In genomic region chr1:200624679-200625335, GRCh38 we compare ENCODE assay signal across 13 cellular contexts. TPM values are rescaled to one million over a fixed set of nuclear protein-coding genes. Genes with fewer than 3 reads are reported as not detected.
DNase-seq lines count a peak whose midpoint lies in the region; ATAC-seq and TF ChIP-seq lines count a peak whose summit lies in the region.
"Had no signal": no experiment of that assay in that cellular context is flagged by ENCODE, and none has a peak within 500 bp of the region (broad histone marks: within the 10 kb centered on the region; RNA-seq: fewer than 3 reads in every experiment).

No MANE protein-coding gene starts in this region.

- H3K79me2 ChIP-seq in OCI-LY3 (ENCODE audit: low read length) = peaks cover 4% of the 10 kb centered on the region; the same call in 1 of the 2 replicates

- H3K4me1 ChIP-seq in OCI-LY3 (ENCODE audit: low read length) (peaks cover 61% of the 10 kb centered on the region), endodermal cell (ENCODE audit: control insufficient read depth, insufficient read depth, low read length) (no peaks in the 10 kb centered on the region)

- no peak overlapping the region for H2AFZ ChIP-seq in OCI-LY3 (ENCODE audit: low read depth, low read length)

- DNase-seq in activated T-cell treated with anti-CD3 and anti-CD28 coated beads, Interleukin-2, amount 50 U/mL, for 72 hours = no peak
- DNase-seq in activated T-cell treated with anti-CD3 and anti-CD28 coated beads for 4 hours (no peak), dermis blood vessel endothelial cell (peak; percentile 21), endodermal cell (no peak), Right ventricle myocardium superior (no peak)
- DNase-seq in stimulated activated naive CD8-positive, alpha-beta T cell treated with anti-CD3 and anti-CD28 coated beads, Interleukin-15, amount 100 ng/mL, for 72 hours = no peak
- DNase-seq: body of pancreas, midbrain, NCI-H226 had no signal

- peak overlapping the region; percentile 100 for H3K27ac Mint-ChIP-seq in activated T-cell treated with anti-CD3 and anti-CD28 coated beads, Interleukin-2, amount 50 U/mL, for 72 hours
- peak overlapping the region; percentile 91 to 93 for H3K27ac Mint-ChIP-seq in stimulated activated naive CD8-positive, alpha-beta T cell treated with anti-CD3 and anti-CD28 coated beads, Interleukin-15, amount 100 ng/mL, for 72 hours
- H3K27ac Mint-ChIP-seq in endodermal cell = no peak overlapping the region
- H3K27ac Mint-ChIP-seq: stimulated activated memory B cell treated with anti-CD40 and anti-IgM and Interleukin-4, amounts not matched to agents 10 μg/mL and 1 μg/mL and 100 μg/mL, for 72 hours had no signal

- H3K36me3 ChIP-seq in OCI-LY3 (replicated peaks; ENCODE audit: low read depth, low read length) = no peaks in the 10 kb centered on the region
- no peaks in the 10 kb centered on the region for H3K36me3 ChIP-seq in endodermal cell (ENCODE audit: control insufficient read depth, insufficient read depth, low read length)

- H3K36me3 Mint-ChIP-seq in activated T-cell treated with anti-CD3 and anti-CD28 coated beads, Interleukin-2, amount 50 U/mL, for 72 hours (ENCODE audit: insufficient read depth in 2 of 2) = no peaks in the 10 kb centered on the region
- no peaks in the 10 kb centered on the region for H3K36me3 Mint-ChIP-seq in endodermal cell (ENCODE audit: low read depth)
- H3K36me3 Mint-ChIP-seq: stimulated activated memory B cell treated with anti-CD40 and anti-IgM and Interleukin-4, amounts not matched to agents 10 μg/mL and 1 μg/mL and 100 μg/mL, for 72 hours had no signal

- 100% methylated on average over 1 of the region's 2 CpGs; no CpG with 5 or more reads in 1 of the 2 experiments for WGBS in endodermal cell (ENCODE audit: insufficient coverage in 1 of 2, insufficient read length in 1 of 2), 2 experiments

- TF ChIP-seq CTCF in OCI-LY3 (IDR thresholded peaks at IDR 0.05; ENCODE audit: low read depth, low read length) = no peak
- no peak for TF ChIP-seq CTCF in endodermal cell (conservative IDR thresholded peaks at IDR 0.05)

- ATAC-seq in activated T-cell treated with anti-CD3 and anti-CD28 coated beads, Interleukin-2, amount 50 U/mL, for 72 hours (replicated peaks in 1 of 2) = peak; percentile 4 to 15
- peak; percentile 5 for ATAC-seq in stimulated activated naive CD8-positive, alpha-beta T cell treated with anti-CD3 and anti-CD28 coated beads, Interleukin-15, amount 100 ng/mL, for 72 hours
- ATAC-seq in Right ventricle myocardium superior (ENCODE audit: poor library complexity) (no peak), HG02852 (IDR thresholded peaks at IDR 0.05; ENCODE audit: unreplicated experiment) (no peak)
- ATAC-seq: body of pancreas; Panc1; stimulated activated memory B cell treated with anti-CD40 and anti-IgM and Interleukin-4, amounts not matched to agents 10 μg/mL and 1 μg/mL and 100 μg/mL, for 72 hours had no signal

- H3K4me3 Mint-ChIP-seq in activated T-cell treated with anti-CD3 and anti-CD28 coated beads, Interleukin-2, amount 50 U/mL, for 72 hours = peak overlapping the region; percentile 31 to 41
- H3K4me3 Mint-ChIP-seq in stimulated activated naive CD8-positive, alpha-beta T cell treated with anti-CD3 and anti-CD28 coated beads, Interleukin-15, amount 100 ng/mL, for 72 hours = peak overlapping the region; percentile 14 to 66
- H3K4me3 Mint-ChIP-seq in endodermal cell = no peak overlapping the region
- H3K4me3 Mint-ChIP-seq: stimulated activated memory B cell treated with anti-CD40 and anti-IgM and Interleukin-4, amounts not matched to agents 10 μg/mL and 1 μg/mL and 100 μg/mL, for 72 hours had no signal

- H3K9ac ChIP-seq in OCI-LY3 (ENCODE audit: low read length) (peak overlapping the region; percentile 0; the same call in 1 of the 2 replicates), endodermal cell (ENCODE audit: extremely low read depth, low read length, poor library complexity, severe bottlenecking) (no peak overlapping the region)

- H3K27me3 ChIP-seq in OCI-LY3 (ENCODE audit: low read depth, low read length) (no peaks in the 10 kb centered on the region), endodermal cell (ENCODE audit: control insufficient read depth, insufficient read depth, low read length, poor library complexity, severe bottlenecking) (no peaks in the 10 kb centered on the region)
- H3K27me3 ChIP-seq: body of pancreas had no signal

- H4K20me1 ChIP-seq in OCI-LY3 (ENCODE audit: insufficient read depth, low read length) = peaks cover 3% of the 10 kb centered on the region; the same call in 1 of the 2 replicates

- H3K4me3 ChIP-seq in OCI-LY3 (ENCODE audit: low read length) = peak overlapping the region; percentile 11
- no peak overlapping the region for H3K4me3 ChIP-seq in endodermal cell (ENCODE audit: low read length)
- H3K4me3 ChIP-seq: body of pancreas had no signal

- H3K9me3 ChIP-seq in OCI-LY3 (ENCODE audit: insufficient read depth, low read length) = no peaks in the 10 kb centered on the region
- H3K9me3 ChIP-seq in endodermal cell (ENCODE audit: control insufficient read depth, low read length) = no peaks in the 10 kb centered on the region
- H3K9me3 ChIP-seq: body of pancreas had no signal

- peaks cover 61% of the 10 kb centered on the region for H3K4me1 Mint-ChIP-seq in activated T-cell treated with anti-CD3 and anti-CD28 coated beads, Interleukin-2, amount 50 U/mL, for 72 hours (ENCODE audit: low read depth)
- H3K4me1 Mint-ChIP-seq in stimulated activated naive CD8-positive, alpha-beta T cell treated with anti-CD3 and anti-CD28 coated beads, Interleukin-15, amount 100 ng/mL, for 72 hours = peaks cover 57% of the 10 kb centered on the region
- H3K4me1 Mint-ChIP-seq in endodermal cell = peaks cover 2% of the 10 kb centered on the region

- H3K4me2 ChIP-seq in OCI-LY3 (ENCODE audit: low read length) = peak overlapping the region; percentile 39

- H3K27ac ChIP-seq in OCI-LY3 (ENCODE audit: low read length) (peak overlapping the region; percentile 71), endodermal cell (ENCODE audit: low read depth, low read length) (no peak overlapping the region)
- H3K27ac ChIP-seq: body of pancreas had no signal

- H3K27me3 Mint-ChIP-seq in activated T-cell treated with anti-CD3 and anti-CD28 coated beads, Interleukin-2, amount 50 U/mL, for 72 hours (ENCODE audit: low read depth) = peaks cover 14% of the 10 kb centered on the region
- peaks cover 6% of the 10 kb centered on the region for H3K27me3 Mint-ChIP-seq in stimulated activated naive CD8-positive, alpha-beta T cell treated with anti-CD3 and anti-CD28 coated beads, Interleukin-15, amount 100 ng/mL, for 72 hours
- no peaks in the 10 kb centered on the region for H3K27me3 Mint-ChIP-seq in endodermal cell (ENCODE audit: insufficient read depth)
- H3K27me3 Mint-ChIP-seq: stimulated activated memory B cell treated with anti-CD40 and anti-IgM and Interleukin-4, amounts not matched to agents 10 μg/mL and 1 μg/mL and 100 μg/mL, for 72 hours had no signal

- H3K9me3 Mint-ChIP-seq in activated T-cell treated with anti-CD3 and anti-CD28 coated beads, Interleukin-2, amount 50 U/mL, for 72 hours = no peaks in the 10 kb centered on the region
- H3K9me3 Mint-ChIP-seq in stimulated activated naive CD8-positive, alpha-beta T cell treated with anti-CD3 and anti-CD28 coated beads, Interleukin-15, amount 100 ng/mL, for 72 hours = no peaks in the 10 kb centered on the region
- no peaks in the 10 kb centered on the region for H3K9me3 Mint-ChIP-seq in endodermal cell
- H3K9me3 Mint-ChIP-seq: stimulated activated memory B cell treated with anti-CD40 and anti-IgM and Interleukin-4, amounts not matched to agents 10 μg/mL and 1 μg/mL and 100 μg/mL, for 72 hours had no signal

- intact Hi-C loops in Right ventricle myocardium superior (cut with DNase I) = loop anchor here (5.0 to 10.0 kb wide), 2 partner anchors 177 to 210 kb away; no protein-coding TSS in a partner anchor

RNA-seq across cellular contexts. Expression of gene KIF14, which starts 4.3 kb away (rescaled TPM):
- 10 to 100 TPM; 15.8 to 20.1 TPM for total RNA-seq in activated T-cell treated with anti-CD3 and anti-CD28 coated beads, Interleukin-2, amount 50 U/mL, for 72 hours
- 3.1 and 18.0 TPM in 2 replicates for total RNA-seq in dermis blood vessel endothelial cell
- total RNA-seq in endodermal cell = 10 to 100 TPM; 13.5 to 20.9 TPM
- 20.6 TPM for polyA plus RNA-seq in endodermal cell (2013, experiment 1 of 2)
- 22.4 TPM for polyA plus RNA-seq in endodermal cell (2013, experiment 2 of 2)
- total RNA-seq in Right ventricle myocardium superior = 0.19 TPM
- total RNA-seq: body of pancreas had no signal

RNA-seq across cellular contexts. Expression of gene DDX59, which starts 44.9 kb away (rescaled TPM):
- total RNA-seq in activated T-cell treated with anti-CD3 and anti-CD28 coated beads, Interleukin-2, amount 50 U/mL, for 72 hours = 10 to 100 TPM; 26.5 to 35.8 TPM
- total RNA-seq in dermis blood vessel endothelial cell (12.8 and 17.2 TPM in 2 replicates), endodermal cell (10 to 100 TPM; 22.1 to 23.9 TPM), Right ventricle myocardium superior (12.9 TPM)
- polyA plus RNA-seq in endodermal cell (2013, experiment 1 of 2) = 18.1 TPM
- 20.1 TPM for polyA plus RNA-seq in endodermal cell (2013, experiment 2 of 2)

Comparison
In these comparisons a context has a peak if more than half of its experiments do, and no peak if none do; other contexts are left out.
1. ATAC-seq: peak in activated T-cell treated with anti-CD3 and anti-CD28 coated beads, Interleukin-2, amount 50 U/mL, for 72 hours (2 of 2) and stimulated activated naive CD8-positive, alpha-beta T cell treated with anti-CD3 and anti-CD28 coated beads, Interleukin-15, amount 100 ng/mL, for 72 hours (single experiment); none in Right ventricle myocardium superior (single experiment) and HG02852 (single experiment).